ENCODE assay signal across 9 cellular contexts in the genomic region with DNA sequence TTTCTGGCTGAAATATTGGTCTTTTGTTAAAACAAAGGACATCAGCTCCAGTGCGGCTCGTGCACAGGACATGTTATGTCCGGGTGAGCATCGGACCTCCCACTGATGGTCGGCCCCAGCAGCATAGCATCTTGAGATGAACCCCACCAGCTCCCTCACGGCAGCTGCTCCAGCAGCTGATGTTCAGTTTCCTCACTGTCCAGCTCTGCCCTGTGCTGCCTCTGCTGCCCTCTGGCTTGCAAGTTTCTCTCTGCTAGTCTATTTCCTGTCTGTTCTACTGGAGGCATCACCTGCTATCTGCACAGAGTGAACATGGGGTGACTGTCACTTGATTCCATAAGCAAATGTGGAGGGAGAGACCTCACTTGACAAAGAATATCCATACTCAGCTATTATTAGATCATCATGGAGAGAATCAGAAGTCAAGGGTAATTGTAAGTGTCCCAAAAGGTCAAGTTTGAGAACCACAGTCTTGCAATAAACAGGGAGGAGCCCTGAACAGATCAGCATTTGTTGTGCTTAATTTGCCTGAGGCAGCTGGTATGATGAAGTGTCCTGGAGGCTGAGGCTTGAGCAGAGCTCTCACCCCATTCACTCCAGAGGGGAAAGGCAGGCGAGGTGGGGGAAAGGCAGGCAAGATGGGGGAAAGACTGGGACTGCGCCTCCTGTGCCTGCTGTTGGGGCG.
A peak's percentile ranks its signal among the peaks of the same experiment; 100 is the strongest.
DNase-seq lines count a peak whose midpoint lies in the region; ATAC-seq and TF ChIP-seq lines count a peak whose summit lies in the region.
"Had no signal": no experiment of that assay in that cellular context is flagged by ENCODE, and none has a peak within 500 bp of the region (broad histone marks: within the 10 kb centered on the region; RNA-seq: fewer than 3 reads in every experiment).

No MANE protein-coding gene starts in this region.

- WGBS in smooth muscle cell (ENCODE audit: low lambda C conversion rate) = 90% methylated on average over 9 of the region's 9 CpGs

- no peaks in the 10 kb centered on the region for H3K79me2 ChIP-seq in smooth muscle cell (ENCODE audit: low read depth)

- no peaks in the 10 kb centered on the region for H3K36me3 ChIP-seq in smooth muscle cell (ENCODE audit: low read depth)

- no peaks in the 10 kb centered on the region for H3K4me1 ChIP-seq in smooth muscle cell (ENCODE audit: low read depth)

- peak; percentile 80 for TF ChIP-seq CTCF in HFFc6 (IDR thresholded peaks at IDR 0.05)
- peak; percentile 27 for TF ChIP-seq CTCF in smooth muscle cell (IDR thresholded peaks at IDR 0.05; ENCODE audit: borderline replicate concordance, insufficient read depth, poor library complexity, severe bottlenecking)

- no peaks in the 10 kb centered on the region for H3K9me3 ChIP-seq in smooth muscle cell (replicated peaks; ENCODE audit: low read depth)

- H3K27me3 Mint-ChIP-seq in HFFc6 (ENCODE audit: insufficient read depth) = peaks cover 2% of the 10 kb centered on the region; the same call in 1 of the 2 replicates

- H4K20me1 ChIP-seq in smooth muscle cell (ENCODE audit: low read depth) = no peaks in the 10 kb centered on the region

- no peak for ATAC-seq in stimulated activated effector memory CD8-positive, alpha-beta T cell treated with anti-CD3 and anti-CD28 coated beads, Interleukin-12 subunit alpha, Interleukin-12 subunit beta, amount 100 ng/mL, for 72 hours
- ATAC-seq in GM18502 (IDR thresholded peaks at IDR 0.05; ENCODE audit: poor library complexity, unreplicated experiment) = no peak

- H3F3A ChIP-seq in smooth muscle cell (ENCODE audit: low read depth) = peaks cover 15% of the 10 kb centered on the region

- peaks cover 53% of the 10 kb centered on the region for H3K4me1 Mint-ChIP-seq in HFFc6 (ENCODE audit: low read depth)
- H3K4me1 Mint-ChIP-seq in stimulated activated effector memory CD8-positive, alpha-beta T cell treated with anti-CD3 and anti-CD28 coated beads, Interleukin-12 subunit alpha, Interleukin-12 subunit beta, amount 100 ng/mL, for 72 hours = no peaks in the 10 kb centered on the region

- no peak overlapping the region for H3K4me3 ChIP-seq in smooth muscle cell

- H3K27me3 ChIP-seq in smooth muscle cell (ENCODE audit: low read depth) = no peaks in the 10 kb centered on the region

- peak overlapping the region; percentile 90 for H3K27ac Mint-ChIP-seq in HFFc6
- no peak overlapping the region for H3K27ac Mint-ChIP-seq in stimulated activated effector memory CD8-positive, alpha-beta T cell treated with anti-CD3 and anti-CD28 coated beads, Interleukin-12 subunit alpha, Interleukin-12 subunit beta, amount 100 ng/mL, for 72 hours

- no peak overlapping the region for H2AFZ ChIP-seq in smooth muscle cell (ENCODE audit: low read depth)

- DNase-seq in HFFc6 (peak; percentile 71), SK-MEL-5 (ENCODE audit: low read depth, low spot score) (peak; percentile 99), glomerular visceral epithelial cell (ENCODE audit: extremely low spot score) (peak; percentile 52), smooth muscle cell (lab: John Stamatoyannopoulos, UW; ENCODE audit: unreplicated experiment) (no peak), cerebellar nuclear complex (lab: John Stamatoyannopoulos, UW) (no peak)
- no peak for DNase-seq in stimulated activated naive CD4-positive, alpha-beta T cell treated with Interleukin-2 at 50 U/mL for 16 hours (lab: John Stamatoyannopoulos, UW)
- no peak for DNase-seq in stimulated activated effector memory CD8-positive, alpha-beta T cell treated with anti-CD3 and anti-CD28 coated beads, Interleukin-12 subunit alpha, Interleukin-12 subunit beta, amount 100 ng/mL, for 72 hours (ENCODE audit: low spot score in 2 of 2)

- in situ Hi-C loops in SK-MEL-5 (cut with HindIII; ENCODE audit: low pct_unique_long_range_greater_than_20kb, low sequenced_read_pairs) = no loop called here

- no peak overlapping the region for H3K27ac ChIP-seq in smooth muscle cell (ENCODE audit: low read depth)
- H3K27ac ChIP-seq: HL-60 had no signal

- H3K9ac ChIP-seq in smooth muscle cell (ENCODE audit: low read depth) = no peak overlapping the region

- peaks cover 9% of the 10 kb centered on the region; the same call in 1 of the 2 replicates for H3K36me3 Mint-ChIP-seq in HFFc6 (ENCODE audit: low read depth)
- no peaks in the 10 kb centered on the region for H3K36me3 Mint-ChIP-seq in stimulated activated effector memory CD8-positive, alpha-beta T cell treated with anti-CD3 and anti-CD28 coated beads, Interleukin-12 subunit alpha, Interleukin-12 subunit beta, amount 100 ng/mL, for 72 hours

- peak overlapping the region; percentile 61 for H3K4me3 Mint-ChIP-seq in HFFc6
- no peak overlapping the region for H3K4me3 Mint-ChIP-seq in stimulated activated effector memory CD8-positive, alpha-beta T cell treated with anti-CD3 and anti-CD28 coated beads, Interleukin-12 subunit alpha, Interleukin-12 subunit beta, amount 100 ng/mL, for 72 hours

- H3K9me3 Mint-ChIP-seq in HFFc6 = peaks cover 13% of the 10 kb centered on the region
- peaks cover 7% of the 10 kb centered on the region for H3K9me3 Mint-ChIP-seq in stimulated activated effector memory CD8-positive, alpha-beta T cell treated with anti-CD3 and anti-CD28 coated beads, Interleukin-12 subunit alpha, Interleukin-12 subunit beta, amount 100 ng/mL, for 72 hours

- H3K4me2 ChIP-seq in smooth muscle cell = no peak overlapping the region

Comparison
In these comparisons a context has a peak if more than half of its experiments do, and no peak if none do; other contexts are left out.
1. DNase-seq: peak in HFFc6 (single experiment), SK-MEL-5 (single experiment) and glomerular visceral epithelial cell (single experiment); none in smooth muscle cell (single experiment), cerebellar nuclear complex (0 of 2), stimulated activated naive CD4-positive, alpha-beta T cell treated with Interleukin-2 at 50 U/mL for 16 hours (single experiment) and stimulated activated effector memory CD8-positive, alpha-beta T cell treated with anti-CD3 and anti-CD28 coated beads, Interleukin-12 subunit alpha, Interleukin-12 subunit beta, amount 100 ng/mL, for 72 hours (0 of 2).